ENCODE assay signal across 8 cellular contexts in genomic region chr22:23751441-23751996, GRCh38. TPM values are rescaled to one million over a fixed set of nuclear protein-coding genes. Genes with fewer than 3 reads are reported as not detected.
DNase-seq lines count a peak whose midpoint lies in the region; ATAC-seq and TF ChIP-seq lines count a peak whose summit lies in the region.

No MANE protein-coding gene starts in this region.

- peak overlapping the region; percentile 97 for H3K27ac ChIP-seq in 22Rv1
- H3K27ac ChIP-seq in dorsolateral prefrontal cortex: peak overlapping the region in 58 of 59 donors; percentile 31 to 94 (median 86)
- peak overlapping the region; percentile 77 for H3K27ac ChIP-seq in mesodermal cell (ENCODE audit: low read depth, low read length, severe bottlenecking)
- peak overlapping the region in 1 of 2 donors; percentile 88 for H3K27ac ChIP-seq in aorta (ENCODE audit: low read depth in 1 of 2, low read length in 2 of 2)

- DNase-seq in NCI-H1105 treated with DMSO at 0.1 percent for 48 hours (lab: John Stamatoyannopoulos, UW) (peak; percentile 45), dorsolateral prefrontal cortex (peak in 1 of 10 donors; percentile 19), aorta (no peak), ecto neural progenitor cell (ENCODE audit: low spot score) (no peak), retina (no peak)

- WGBS in mesodermal cell (ENCODE audit: insufficient coverage in 2 of 2), 2 experiments: 23 to 46% methylated on average over 17 to 18 of the region's 22 CpGs
- WGBS in aorta, 2 donors: 18 to 23% methylated on average over 22 of the region's 22 CpGs

- H3K36me3 ChIP-seq in mesodermal cell (ENCODE audit: control insufficient read depth, insufficient read depth, low read length): peaks cover 4% of the 10 kb centered on the region
- no peaks in the 10 kb centered on the region for H3K36me3 ChIP-seq in aorta (ENCODE audit: control insufficient read depth in 1 of 2, insufficient read depth in 2 of 2, low read length in 1 of 2)

- intact Hi-C loops in dorsolateral prefrontal cortex (cut with DNase I): loop anchor here (5.0 kb wide), 1 partner anchor 34 kb away; no protein-coding TSS in a partner anchor
- intact Hi-C loops in aorta (cut with DNase I): no loop called here

- H3K4me1 ChIP-seq in mesodermal cell (ENCODE audit: control insufficient read depth, insufficient read depth, low read length, poor library complexity, severe bottlenecking) (no peaks in the 10 kb centered on the region), aorta (ENCODE audit: control insufficient read depth in 1 of 2, insufficient read depth in 2 of 2, low read length in 2 of 2) (no peaks in the 10 kb centered on the region)

- H3K27me3 ChIP-seq in dorsolateral prefrontal cortex (no peaks in the 10 kb centered on the region), aorta (ENCODE audit: control insufficient read depth in 1 of 2, insufficient read depth in 2 of 2, low read length in 1 of 2) (no peaks in the 10 kb centered on the region)

- TF ChIP-seq CTCF in 22Rv1 (IDR thresholded peaks at IDR 0.05): no peak
- no peak for TF ChIP-seq CTCF in dorsolateral prefrontal cortex (IDR thresholded peaks at IDR 0.05 in 54 of 56, conservative IDR thresholded peaks at IDR 0.05 in 2 of 56; ENCODE audit: low read depth in 1 of 56, partially characterized antibody in 56 of 56)

- ATAC-seq in GM19035 (IDR thresholded peaks at IDR 0.05; ENCODE audit: unreplicated experiment) (peak; percentile 11), aorta (ENCODE audit: low FRiP score) (peak; percentile 16)

- no peaks in the 10 kb centered on the region for H3K9me3 ChIP-seq in mesodermal cell (ENCODE audit: control insufficient read depth, low read length)
- no peaks in the 10 kb centered on the region for H3K9me3 ChIP-seq in aorta (ENCODE audit: control insufficient read depth, low read length)

- H3K4me3 ChIP-seq in dorsolateral prefrontal cortex (peak overlapping the region; percentile 58 to 91 (median 80)), mesodermal cell (ENCODE audit: extremely low read depth, insufficient read depth, low read length, poor library complexity, severe bottlenecking) (peak overlapping the region; percentile 89), aorta (ENCODE audit: low read length in 2 of 2) (peak overlapping the region; percentile 39 to 81)

RNA-seq across cellular contexts. Expression of gene ZNF70, which starts 0.6 kb away (rescaled TPM):
- total RNA-seq in dorsolateral prefrontal cortex (10 to 100 TPM in 5 of 120 experiments, 1 to 10 TPM in 115; 4.8 to 12.5 (median 7.4) TPM), aorta (10 to 100 TPM in 1 of 2 donors, 1 to 10 TPM in 1; 9.8 to 14.0 TPM)
- 3.9 TPM for polyA plus RNA-seq in mesodermal cell (2013, experiment 1 of 2)
- polyA plus RNA-seq in mesodermal cell (2013, experiment 2 of 2): 3.8 TPM
- polyA plus RNA-seq in aorta: 1 to 10 TPM; 1.4 to 3.6 TPM

RNA-seq across cellular contexts. Expression of gene VPREB3, which starts 2.7 kb away (rescaled TPM):
- total RNA-seq in dorsolateral prefrontal cortex (1 to 10 TPM in 88 of 120 experiments, under 1 TPM in 2, not detected in 30; 0.93 to 5.8 (median 2.1) TPM), aorta (under 1 TPM in 1 of 2 donors, not detected in 1; 0.69 TPM)
- polyA plus RNA-seq in mesodermal cell (2013, experiment 1 of 2): 1.00 TPM
- polyA plus RNA-seq in mesodermal cell (2013, experiment 2 of 2): not detected
- polyA plus RNA-seq in aorta: not detected

RNA-seq across cellular contexts. Expression of gene C22orf15, which starts 11.3 kb away (rescaled TPM):
- total RNA-seq in dorsolateral prefrontal cortex (under 1 TPM in 4 of 120 experiments, not detected in 116; 0.26 to 0.74 (median 0.47) TPM), aorta (under 1 TPM in 1 of 2 donors, not detected in 1; 0.69 TPM)
- 0.77 TPM for polyA plus RNA-seq in mesodermal cell (2013, experiment 1 of 2)
- polyA plus RNA-seq in mesodermal cell (2013, experiment 2 of 2): 1.7 TPM
- polyA plus RNA-seq in aorta: under 1 TPM in 1 of 2 donors, not detected in 1; 0.23 TPM

RNA-seq across cellular contexts. Expression of gene CHCHD10, which starts 16.3 kb away (rescaled TPM):
- total RNA-seq in dorsolateral prefrontal cortex (100 to 1,000 TPM in 119 of 120 experiments, 10 to 100 TPM in 1; 87.5 to 320 (median 183) TPM), aorta (10 to 100 TPM; 30.9 to 41.9 TPM)
- polyA plus RNA-seq in mesodermal cell (2013, experiment 1 of 2): 159 TPM
- polyA plus RNA-seq in mesodermal cell (2013, experiment 2 of 2): 129 TPM
- polyA plus RNA-seq in aorta: 10 to 100 TPM; 58.5 to 68.4 TPM

RNA-seq across cellular contexts. Expression of gene MMP11, which starts 21.1 kb away (rescaled TPM):
- 1 to 10 TPM in 97 of 120 experiments, under 1 TPM in 22, not detected in 1; 0.32 to 4.5 (median 1.7) TPM for total RNA-seq in dorsolateral prefrontal cortex
- polyA plus RNA-seq in mesodermal cell (2013, experiment 1 of 2): 33.2 TPM
- 27.9 TPM for polyA plus RNA-seq in mesodermal cell (2013, experiment 2 of 2)
- total RNA-seq in aorta: 1 to 10 TPM; 1.3 to 3.0 TPM
- polyA plus RNA-seq in aorta: 1 to 10 TPM; 3.5 to 5.1 TPM

Comparison
In these comparisons a context has a peak if more than half of its experiments do, and no peak if none do; other contexts are left out.
1. intact Hi-C loops: an anchor here in dorsolateral prefrontal cortex (5.0 kb wide); none called in aorta.